9 cellular contexts compared by ENCODE assay signal in the genomic region with DNA sequence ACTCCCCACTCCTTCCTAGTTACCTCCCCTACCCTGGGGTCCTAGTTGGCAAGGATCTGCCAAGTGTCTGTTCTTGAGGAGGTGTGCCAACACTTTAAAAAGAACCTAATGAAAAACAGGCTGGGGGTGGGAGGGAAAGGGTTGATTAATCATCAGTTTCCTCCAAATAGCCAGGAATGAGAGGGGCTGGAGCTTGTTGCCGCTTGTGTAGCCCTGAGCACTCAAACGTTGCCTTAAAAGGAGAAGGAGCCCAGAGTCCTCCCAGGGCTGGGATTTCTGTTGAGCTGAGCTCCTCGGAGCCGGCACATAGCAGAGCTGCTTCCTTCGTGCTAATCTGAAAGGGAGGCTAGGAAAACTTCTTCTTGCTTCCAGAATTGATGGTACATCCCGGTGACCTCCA. TPM values are rescaled to one million over a fixed set of nuclear protein-coding genes. Genes with fewer than 3 reads are reported as not detected.
DNase-seq lines count a peak whose midpoint lies in the region; ATAC-seq and TF ChIP-seq lines count a peak whose summit lies in the region.
"Had no signal": no experiment of that assay in that cellular context is flagged by ENCODE, and none has a peak within 500 bp of the region (broad histone marks: within the 10 kb centered on the region; RNA-seq: fewer than 3 reads in every experiment).

No MANE protein-coding gene starts in this region.

- H3K4me3 ChIP-seq in SK-N-SH (ENCODE audit: low read depth in 2 of 2, low read length in 1 of 2) (no peak overlapping the region), fibroblast of lung (replicated peaks in 1 of 4; ENCODE audit: control extremely low read depth in 1 of 4, insufficient read depth in 1 of 4, low read depth in 3 of 4, low read length in 4 of 4) (no peak overlapping the region), mucosa of rectum (ENCODE audit: low read length in 2 of 2) (no peak overlapping the region), upper lobe of right lung (no peak overlapping the region)

- no peaks in the 10 kb centered on the region for H3K9me2 ChIP-seq in SK-N-SH

- peak overlapping the region; percentile 25; the same call in 1 of the 2 replicates for H3K9ac ChIP-seq in SK-N-SH
- H3K9ac ChIP-seq in fibroblast of lung (ENCODE audit: insufficient read depth, low read length): no peak overlapping the region
- peak overlapping the region; percentile 9 to 49 for H3K9ac ChIP-seq in mucosa of rectum (ENCODE audit: low read depth in 1 of 2, low read length in 2 of 2)

- CTCF ChIA-PET in SK-N-SH (lab: Yijun Ruan, JAX): interaction anchor here (1.0 to 7.5 kb wide), 3 partner anchors 8 to 95 kb away, joined by 3 to 87 read pairs (median 6); no protein-coding TSS in a partner anchor

- peaks cover 5 to 33% of the 10 kb centered on the region in 2 experiments; a peak in 3 of 4 replicates for H3K4me1 ChIP-seq in SK-N-SH (ENCODE audit: control insufficient read depth in 1 of 2, insufficient read depth in 2 of 2, low read depth in 1 of 2, low read length in 1 of 2)
- H3K4me1 ChIP-seq in fibroblast of lung (ENCODE audit: control insufficient read depth, extremely low read depth, insufficient read depth, low read length): peaks cover 28% of the 10 kb centered on the region
- peaks cover 0 to 3% of the 10 kb centered on the region in 2 donors for H3K4me1 ChIP-seq in mucosa of rectum (ENCODE audit: control insufficient read depth in 2 of 2, insufficient read depth in 2 of 2, low read length in 2 of 2)
- H3K4me1 ChIP-seq in upper lobe of right lung: peaks cover 22% of the 10 kb centered on the region

- H3F3A ChIP-seq in SK-N-SH (replicated peaks; ENCODE audit: insufficient read depth): peaks cover 7% of the 10 kb centered on the region

- POLR2A ChIA-PET in SK-N-SH (lab: Yijun Ruan, JAX): interaction anchor here (1.2 kb wide), 1 partner anchor 12 kb away, joined by 5 read pairs; no protein-coding TSS in a partner anchor

- TF ChIP-seq CTCF in SK-N-SH (IDR thresholded peaks at IDR 0.05) (no peak), fibroblast of lung (conservative IDR thresholded peaks at IDR 0.05 in 1 of 2, IDR thresholded peaks at IDR 0.05 in 1 of 2; ENCODE audit: low read depth in 1 of 2, low read length in 2 of 2) (no peak), upper lobe of right lung (IDR thresholded peaks at IDR 0.05) (no peak)

- H3K27me3 ChIP-seq in SK-N-SH (ENCODE audit: insufficient read depth) (no peaks in the 10 kb centered on the region), fibroblast of lung (ENCODE audit: control insufficient read depth, insufficient read depth, low read length) (no peaks in the 10 kb centered on the region), mucosa of rectum (ENCODE audit: control insufficient read depth in 2 of 2, insufficient read depth in 2 of 2, low read length in 2 of 2) (no peaks in the 10 kb centered on the region), upper lobe of right lung (no peaks in the 10 kb centered on the region)

- H3K27ac ChIP-seq in SK-N-SH (ENCODE audit: low read depth in 2 of 2, low read length in 1 of 2): peak overlapping the region; percentile 71 to 88
- peak overlapping the region; percentile 53 for H3K27ac ChIP-seq in fibroblast of lung (ENCODE audit: insufficient read depth, low read length)
- peak overlapping the region; percentile 74 to 79 for H3K27ac ChIP-seq in mucosa of rectum (ENCODE audit: low read depth in 2 of 2, low read length in 2 of 2)
- H3K27ac ChIP-seq in upper lobe of right lung: peak overlapping the region; percentile 66

- H3K79me2 ChIP-seq in SK-N-SH (ENCODE audit: insufficient read depth): no peaks in the 10 kb centered on the region
- no peaks in the 10 kb centered on the region for H3K79me2 ChIP-seq in fibroblast of lung (ENCODE audit: control insufficient read depth, insufficient read depth, low read length)

- WGBS in SK-N-SH (ENCODE audit: low lambda C conversion rate): 31% methylated on average over 6 of the region's 6 CpGs

- DNase-seq in SK-N-SH (no peak), fibroblast of lung (ENCODE audit: low read depth in 2 of 2) (peak; percentile 90 to 95), upper lobe of right lung (no peak), OCI-M1 (lab: John Stamatoyannopoulos, UW) (no peak), NCI-H2107 (lab: John Stamatoyannopoulos, UW) (no peak), NCI-H345 treated with DMSO at 0.1 percent for 48 hours (lab: John Stamatoyannopoulos, UW; ENCODE audit: unreplicated experiment) (no peak)
- DNase-seq in stimulated activated CD8-positive, alpha-beta memory T cell treated with anti-CD3 and anti-CD28 coated beads, Interleukin-4, amount 100 ng/mL, for 48 hours: no peak
- DNase-seq: activated CD4-positive, alpha-beta T cell treated with anti-CD3 and anti-CD28 coated beads for 1 hour had no signal

- intact Hi-C loops in upper lobe of right lung (cut with DNase I): no loop called here

- TF ChIP-seq RAD21 in SK-N-SH (IDR thresholded peaks at IDR 0.05; ENCODE audit: low read length): no peak

- no peaks in the 10 kb centered on the region for H4K20me1 ChIP-seq in SK-N-SH (ENCODE audit: insufficient read depth)
- H4K20me1 ChIP-seq in fibroblast of lung (ENCODE audit: control insufficient read depth, extremely low read depth, insufficient read depth, low read length): no peaks in the 10 kb centered on the region

- peak in 1 of 2 experiments; percentile 76; a peak in 1 of 4 replicates for TF ChIP-seq EP300 in SK-N-SH (IDR thresholded peaks at IDR 0.05; ENCODE audit: borderline replicate concordance in 1 of 2, low read depth in 1 of 2, low read length in 1 of 2)

- H2AFZ ChIP-seq in SK-N-SH (ENCODE audit: low read depth) (peak overlapping the region; percentile 52), fibroblast of lung (ENCODE audit: low read length) (peak overlapping the region; percentile 21)

- peak overlapping the region; percentile 26 for H3K4me2 ChIP-seq in SK-N-SH
- no peak overlapping the region for H3K4me2 ChIP-seq in fibroblast of lung (ENCODE audit: extremely low read depth, insufficient read depth, low read length)

- H3K36me3 ChIP-seq in SK-N-SH (replicated peaks in 1 of 2; ENCODE audit: control insufficient read depth in 1 of 2, insufficient read depth in 2 of 2, low read length in 1 of 2) (no peaks in the 10 kb centered on the region), fibroblast of lung (ENCODE audit: control insufficient read depth, insufficient read depth, low read length) (peaks cover 2% of the 10 kb centered on the region), mucosa of rectum (ENCODE audit: control insufficient read depth in 2 of 2, insufficient read depth in 2 of 2, low read length in 2 of 2) (no peaks in the 10 kb centered on the region), upper lobe of right lung (no peaks in the 10 kb centered on the region)

- peak; percentile 38 for ATAC-seq in upper lobe of right lung

- H3K9me3 ChIP-seq in SK-N-SH: no peaks in the 10 kb centered on the region
- no peaks in the 10 kb centered on the region for H3K9me3 ChIP-seq in fibroblast of lung (ENCODE audit: control insufficient read depth, insufficient read depth, low read depth, low read length)
- H3K9me3 ChIP-seq in mucosa of rectum (ENCODE audit: control insufficient read depth in 2 of 2, low read length in 2 of 2): no peaks in the 10 kb centered on the region
- no peaks in the 10 kb centered on the region for H3K9me3 ChIP-seq in upper lobe of right lung

TF ChIP-seq in SK-N-SH, 30 proteins besides CTCF, POLR2A, EP300 and RAD21 (continues in another document):
- TF ChIP-seq POLR2AphosphoS5 (IDR thresholded peaks at IDR 0.05; ENCODE audit: low read depth, low read length): peak; percentile 13; the same call in 1 of the 2 replicates
- no peak for TF ChIP-seq USF2 (IDR thresholded peaks at IDR 0.05; ENCODE audit: borderline replicate concordance, low read depth, low read length)
- TF ChIP-seq JUND (IDR thresholded peaks at IDR 0.05): no peak
- no peak for TF ChIP-seq CHD2 (IDR thresholded peaks at IDR 0.05; ENCODE audit: low read length, partially characterized antibody)
- peak; percentile 86 for TF ChIP-seq TCF12 (IDR thresholded peaks at IDR 0.05)
- TF ChIP-seq TAF1 (IDR thresholded peaks at IDR 0.05; ENCODE audit: borderline replicate concordance, low read depth, low read length): no peak
- TF ChIP-seq MEF2A (IDR thresholded peaks at IDR 0.05; ENCODE audit: borderline replicate concordance, low read depth): no peak
- TF ChIP-seq YY1 (IDR thresholded peaks at IDR 0.05; ENCODE audit: low read depth): no peak
- no peak for TF ChIP-seq SIN3A (IDR thresholded peaks at IDR 0.05; ENCODE audit: borderline replicate concordance, low read depth, low read length)
- peak; percentile 71 for TF ChIP-seq NFIC (IDR thresholded peaks at IDR 0.05; ENCODE audit: borderline replicate concordance)

RNA-seq across cellular contexts. Expression of gene SHISA4, which starts 15.9 kb away (rescaled TPM):
- polyA plus RNA-seq in SK-N-SH (2012; rRNA removed) (42.1 and 50.5 TPM in 2 replicates), fibroblast of lung (19.0 and 19.2 TPM in 2 replicates)
- 23.2 and 33.5 TPM in 2 replicates for polyA plus RNA-seq in SK-N-SH (2012; cell fraction: cytosol; rRNA removed)
- 35.0 and 43.6 TPM in 2 replicates for polyA plus RNA-seq in SK-N-SH (2012; cell fraction: nucleus; rRNA removed)
- total RNA-seq in fibroblast of lung (15.4 and 27.1 TPM in 2 replicates), upper lobe of right lung (8.6 TPM)
- polyA plus RNA-seq in fibroblast of lung (2012): 33.9 and 36.0 TPM in 2 replicates
- 85.3 and 92.1 TPM in 2 replicates for polyA minus RNA-seq in fibroblast of lung (ENCODE audit: low replicate concordance)

RNA-seq across cellular contexts. Expression of gene LMOD1, which starts 41.8 kb away (rescaled TPM):
- polyA plus RNA-seq in SK-N-SH (2012; rRNA removed) (2.7 and 4.9 TPM in 2 replicates), fibroblast of lung (9.7 and 74.9 TPM in 2 replicates)
- 2.5 and 2.8 TPM in 2 replicates for polyA plus RNA-seq in SK-N-SH (2012; cell fraction: cytosol; rRNA removed)
- polyA plus RNA-seq in SK-N-SH (2012; cell fraction: nucleus; rRNA removed): 7.2 and 8.2 TPM in 2 replicates
- total RNA-seq in fibroblast of lung (20.5 and 36.3 TPM in 2 replicates), upper lobe of right lung (38.3 TPM)
- polyA plus RNA-seq in fibroblast of lung (2012): 12.2 and 102 TPM in 2 replicates
- 15.5 and 153 TPM in 2 replicates for polyA minus RNA-seq in fibroblast of lung (ENCODE audit: low replicate concordance)

RNA-seq across cellular contexts. Expression of gene TIMM17A, which starts 50.7 kb away (rescaled TPM):
- polyA plus RNA-seq in SK-N-SH (2012; rRNA removed): 33.6 and 51.6 TPM in 2 replicates
- 59.3 and 72.7 TPM in 2 replicates for polyA plus RNA-seq in SK-N-SH (2012; cell fraction: cytosol; rRNA removed)
- 20.6 and 39.2 TPM in 2 replicates for polyA plus RNA-seq in SK-N-SH (2012; cell fraction: nucleus; rRNA removed)
- total RNA-seq in fibroblast of lung: 41.9 and 47.7 TPM in 2 replicates
- polyA plus RNA-seq in fibroblast of lung: 102 and 103 TPM in 2 replicates
- polyA plus RNA-seq in fibroblast of lung (2012): 87.4 and 89.3 TPM in 2 replicates
- polyA minus RNA-seq in fibroblast of lung (ENCODE audit: low replicate concordance): 0.82 and 37.3 TPM in 2 replicates
- total RNA-seq in upper lobe of right lung: 33.9 TPM

Comparison
In these comparisons a context has a peak if more than half of its experiments do, and no peak if none do; other contexts are left out.
1. DNase-seq: peak in fibroblast of lung (2 of 2); none in SK-N-SH (single experiment), upper lobe of right lung (single experiment), OCI-M1 (single experiment), NCI-H2107 (single experiment), stimulated activated CD8-positive, alpha-beta memory T cell treated with anti-CD3 and anti-CD28 coated beads, Interleukin-4, amount 100 ng/mL, for 48 hours (single experiment) and NCI-H345 treated with DMSO at 0.1 percent for 48 hours (single experiment).
2. Peak in every context shown above with its lines, with median percentiles within 50 percentile points of each other: H3K27ac ChIP-seq.